Comparison of ENCODE assay signal across 12 cellular contexts in the genomic region with DNA sequence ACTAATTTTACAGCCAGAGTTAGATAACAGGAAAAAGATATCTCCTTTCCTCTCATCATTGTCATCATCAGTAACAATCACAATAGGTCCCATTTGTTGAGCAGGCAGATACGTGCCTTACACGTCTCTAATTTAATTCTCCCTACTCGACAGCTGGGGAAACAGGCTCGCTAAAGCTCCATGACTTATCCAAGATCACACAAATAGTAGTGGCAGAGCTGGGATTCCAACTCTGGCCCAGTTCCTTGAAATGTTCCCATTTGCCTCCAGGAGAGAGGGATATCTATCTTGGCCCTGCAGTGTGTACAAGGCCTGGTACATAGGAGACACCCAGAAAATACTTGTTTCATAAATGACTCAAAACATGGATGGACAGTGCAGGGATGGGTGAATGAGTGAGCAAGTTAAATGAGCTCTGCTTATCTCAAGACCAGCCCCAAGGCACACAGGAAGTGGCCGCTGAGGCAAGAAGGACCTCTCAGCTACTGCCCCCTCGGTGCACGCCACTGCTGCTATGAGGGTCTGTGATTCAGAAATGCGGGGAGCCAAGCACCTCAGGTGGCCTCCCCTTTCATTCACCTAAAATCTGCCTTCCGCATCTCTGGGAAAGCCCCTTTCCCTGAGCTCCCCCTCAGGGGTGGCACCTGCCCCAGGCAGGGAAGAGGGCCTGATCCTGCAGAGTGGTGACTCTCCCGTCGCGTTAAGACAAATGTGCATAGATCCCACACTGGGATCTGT. TPM values are rescaled to one million over a fixed set of nuclear protein-coding genes. Genes with fewer than 3 reads are reported as not detected.
DNase-seq lines count a peak whose midpoint lies in the region; TF ChIP-seq lines count a peak whose summit lies in the region.
"Had no signal": no experiment of that assay in that cellular context is flagged by ENCODE, and none has a peak within 500 bp of the region (broad histone marks: within the 10 kb centered on the region; RNA-seq: fewer than 3 reads in every experiment).

No MANE protein-coding gene starts in this region.

- H3K9ac ChIP-seq in muscle layer of colon (ENCODE audit: low read length) = no peak overlapping the region

- POLR2A ChIA-PET in AG04450 (lab: Yijun Ruan, JAX) = no interaction called here

- H3K27ac ChIP-seq in AG04450 (ENCODE audit: low read depth, low read length) (peak overlapping the region; percentile 31), muscle layer of colon (ENCODE audit: low read depth, low read length) (peak overlapping the region; percentile 17)
- H3K27ac ChIP-seq: left lung, pancreas, suprapubic skin had no signal

- peaks cover 21% of the 10 kb centered on the region for H3K4me1 ChIP-seq in muscle layer of colon (ENCODE audit: insufficient read depth, low read length)
- H3K4me1 ChIP-seq: pancreas had no signal

- peaks cover 4% of the 10 kb centered on the region; the same call in 1 of the 2 replicates for H3K9me3 ChIP-seq in AG04450 (ENCODE audit: control insufficient read depth, insufficient read depth, low read length)
- H3K9me3 ChIP-seq in muscle layer of colon (ENCODE audit: low read length) = no peaks in the 10 kb centered on the region
- H3K9me3 ChIP-seq: left lung, pancreas, suprapubic skin had no signal

- H3K36me3 ChIP-seq in muscle layer of colon (ENCODE audit: insufficient read depth, low read length) = no peaks in the 10 kb centered on the region
- H3K36me3 ChIP-seq: left lung, pancreas, suprapubic skin had no signal

- H3K27me3 ChIP-seq in AG04450 (ENCODE audit: control insufficient read depth, insufficient read depth, low read length) = peaks cover 28% of the 10 kb centered on the region
- H3K27me3 ChIP-seq in muscle layer of colon (ENCODE audit: control insufficient read depth in 1 of 2, insufficient read depth in 2 of 2, low read length in 2 of 2) = peaks cover 8 to 14% of the 10 kb centered on the region in 2 donors

- TF ChIP-seq CTCF in AG04450 (IDR thresholded peaks at IDR 0.05; ENCODE audit: low read depth, low read length) (no peak), GM20000 (IDR thresholded peaks at IDR 0.05; ENCODE audit: extremely low read depth, missing control alignments) (no peak)

- DNase-seq in AG04450 (ENCODE audit: low read depth, low spot score) = no peak
- peak; percentile 52 for DNase-seq in GM20000 (ENCODE audit: low spot score)
- peak; percentile 34 for DNase-seq in amniotic epithelial cell (ENCODE audit: low read depth)
- DNase-seq in T-helper 9 cell = no peak
- no peak for DNase-seq in DMS79 treated with DMSO at 0.1 percent for 48 hours (lab: John Stamatoyannopoulos, UW)
- DNase-seq in middle frontal gyrus (ENCODE audit: extremely low spot score, low spot score) = no peak
- DNase-seq in nucleus accumbens (lab: John Stamatoyannopoulos, UW) = no peak
- DNase-seq: left lung, SIG-M5 had no signal

- CTCF ChIA-PET in AG04450 (lab: Charles Lee) = interaction anchor here (0.6 to 1.6 kb wide), 4 partner anchors 12 to 307 kb away, joined by 3 to 5 read pairs (median 4); no protein-coding TSS in a partner anchor

- H3K4me3 ChIP-seq in AG04450 (ENCODE audit: low read depth, low read length) = no peak overlapping the region
- H3K4me3 ChIP-seq in muscle layer of colon (ENCODE audit: low read depth in 1 of 2, low read length in 2 of 2) = peak overlapping the region in 1 of 2 donors; percentile 22
- H3K4me3 ChIP-seq: left lung, pancreas, suprapubic skin had no signal

RNA-seq across cellular contexts. Expression of a gene that starts 3.7 kb away (rescaled TPM):
- 0.02 and 0.09 TPM in 2 replicates for polyA plus RNA-seq in AG04450 (2011; rRNA removed)
- polyA minus RNA-seq in AG04450 (2011; rRNA and poly(A)+ RNA removed) = 0.04 and 0.37 TPM in 2 replicates

Comparison
In these comparisons a context has a peak if more than half of its experiments do, and no peak if none do; other contexts are left out.
1. DNase-seq: peak in GM20000 (single experiment) and amniotic epithelial cell (single experiment); none in AG04450 (single experiment), T-helper 9 cell (single experiment), DMS79 treated with DMSO at 0.1 percent for 48 hours (single experiment), middle frontal gyrus (single experiment) and nucleus accumbens (0 of 56).